ENCODE assay signal across 8 cellular contexts in genomic region chrX:155881158-155881993, GRCh38. TPM values are rescaled to one million over a fixed set of nuclear protein-coding genes. Genes with fewer than 3 reads are reported as not detected.
DNase-seq lines count a peak whose midpoint lies in the region; ATAC-seq, FAIRE-seq and TF ChIP-seq lines count a peak whose summit lies in the region.

Gene VAMP7 (plus strand): TSS chrX:155881345. CDS start chrX:155889467, 8,122 bp downstream.

- no peak for FAIRE-seq in kidney (lab: Jason Lieb, UNC)

- TF ChIP-seq CTCF in kidney (IDR thresholded peaks at IDR 0.05; ENCODE audit: borderline replicate concordance, extremely low read depth, insufficient read depth), result no peak

- H3K9me3 ChIP-seq in kidney (ENCODE audit: control insufficient read depth in 1 of 2, low read length in 2 of 2), result no peaks in the 10 kb centered on the region

- H3K4me3 ChIP-seq in kidney (ENCODE audit: low read length in 2 of 2), result peak within 1 kb of the TSS; percentile 88

- H3K9ac ChIP-seq in kidney (ENCODE audit: low read length in 2 of 2), result peak within 1 kb of the TSS in 1 of 2 donors; percentile 90

- peak; percentile 89 for DNase-seq in AG20443 (ENCODE audit: low spot score)
- peak; percentile 83 for DNase-seq in NCI-H345 treated with DMSO at 0.1 percent for 48 hours (lab: John Stamatoyannopoulos, UW; ENCODE audit: unreplicated experiment)
- peak; percentile 91 for DNase-seq in cerebellar cortex (ENCODE audit: low spot score)
- peak; percentile 94 for DNase-seq in kidney
- peak; percentile 87 for DNase-seq in stimulated activated CD4-positive, alpha-beta T cell treated with anti-CD3 and anti-CD28 coated beads, Interleukin-15, amount 100 ng/mL, for 24 hours

- peak within 1 kb of the TSS; percentile 8 to 69 for H3K27ac ChIP-seq in kidney (ENCODE audit: low read depth in 2 of 2, low read length in 2 of 2)

- intact Hi-C loops in kidney (cut with DNase I), result no loop called here

- H3K36me3 ChIP-seq in kidney (ENCODE audit: control insufficient read depth in 1 of 2, insufficient read depth in 2 of 2, low read length in 2 of 2), result no peaks in the 10 kb centered on the region

- peak; percentile 97 for ATAC-seq in GM19035 (IDR thresholded peaks at IDR 0.05; ENCODE audit: unreplicated experiment)
- peak; percentile 97 for ATAC-seq in HG03342 (IDR thresholded peaks at IDR 0.05; ENCODE audit: unreplicated experiment)
- peak; percentile 99 for ATAC-seq in activated CD4-positive, CD25-positive, alpha-beta regulatory T cell treated with anti-CD3 and anti-CD28 coated beads, Interleukin-2, amount 50 U/mL, for 24 hours

- no peaks in the 10 kb centered on the region for H3K4me1 ChIP-seq in kidney (ENCODE audit: control insufficient read depth in 1 of 2, insufficient read depth in 1 of 2, low read depth in 1 of 2, low read length in 2 of 2)

RNA-seq across cellular contexts. Expression of gene VAMP7, which starts in this region (rescaled TPM):
- 40.4 TPM for total RNA-seq in kidney
- 32.5 TPM for polyA plus RNA-seq in kidney (ENCODE audit: insufficient read depth, low read depth, low replicate concordance)

Comparison
In these comparisons a context has a peak if more than half of its experiments do, and no peak if none do; other contexts are left out.
1. Peak in every context shown above with its lines: DNase-seq, ATAC-seq, H3K4me3 ChIP-seq and H3K27ac ChIP-seq.